Comparison of ENCODE assay signal across 9 cellular contexts in genomic region chrX:152637649-152638442, GRCh38. TPM values are rescaled to one million over a fixed set of nuclear protein-coding genes. Genes with fewer than 3 reads are reported as not detected.
DNase-seq lines count a peak whose midpoint lies in the region; ATAC-seq, FAIRE-seq and TF ChIP-seq lines count a peak whose summit lies in the region.
"Had no signal": no experiment of that assay in that cellular context is flagged by ENCODE, and none has a peak within 500 bp of the region (broad histone marks: within the 10 kb centered on the region; RNA-seq: fewer than 3 reads in every experiment).

TSS of gene GABRQ (plus strand) at chrX:152637895. CDS start at chrX:152638203, 308 bp downstream.

- H3K4me1 Mint-ChIP-seq in activated CD4-positive, alpha-beta T cell treated with anti-CD3 and anti-CD28 coated beads, Interleukin-2, amount 10 ng/mL, durations not matched to agents 24 days and 14 days: no peaks in the 10 kb centered on the region

- H3K79me2 ChIP-seq in endothelial cell of umbilical vein (ENCODE audit: control insufficient read depth, insufficient read depth, low read length): no peaks in the 10 kb centered on the region

- no peak within 1 kb of the TSS for H3K9ac ChIP-seq in endothelial cell of umbilical vein (replicated peaks; ENCODE audit: extremely low read depth, insufficient read depth, low read length)

- POLR2A ChIA-PET in endothelial cell of umbilical vein (lab: Charles Lee): no interaction called here

- DNase-seq in activated CD4-positive, alpha-beta T cell treated with anti-CD3 and anti-CD28 coated beads, Interleukin-2, amount 10 ng/mL, durations not matched to agents 24 days and 14 days: peak; percentile 62
- no peak for DNase-seq in activated CD4-positive, alpha-beta T cell treated with anti-CD3 and anti-CD28 coated beads for 4 hours
- peak; percentile 3 to 70 for DNase-seq in NCI-H526 (lab: John Stamatoyannopoulos, UW)
- peak; percentile 10 for DNase-seq in endothelial cell of umbilical vein (ENCODE audit: low read depth, low spot score)
- DNase-seq in posterior cingulate gyrus: peak in 6 of 10 donors; percentile 24 to 88 (median 53)
- DNase-seq in superior temporal gyrus (ENCODE audit: extremely low spot score): no peak
- DNase-seq in activated effector memory CD4-positive, alpha-beta T cell treated with anti-CD3 and anti-CD28 coated beads, Interleukin-2, amount 50 U/mL, for 16 hours: no peak

- no peaks in the 10 kb centered on the region for H3K4me1 ChIP-seq in endothelial cell of umbilical vein (ENCODE audit: control insufficient read depth, extremely low read depth, insufficient read depth, low read length)

- intact Hi-C loops in activated CD4-positive, alpha-beta T cell treated with anti-CD3 and anti-CD28 coated beads, Interleukin-2, amount 10 ng/mL, durations not matched to agents 24 days and 14 days (cut with micrococcal nuclease): no loop called here
- intact Hi-C loops in endothelial cell of umbilical vein (cut with micrococcal nuclease): no loop called here
- intact Hi-C loops in posterior cingulate gyrus (cut with DNase I): loop anchor here (10.0 kb wide), 1 partner anchor 1483 kb away; no protein-coding TSS in a partner anchor

- ATAC-seq in HG03571 (IDR thresholded peaks at IDR 0.05; ENCODE audit: unreplicated experiment): no peak

- H3K9me1 ChIP-seq in endothelial cell of umbilical vein (replicated peaks; ENCODE audit: control insufficient read depth, extremely low read depth, insufficient read depth, low read length): no peaks in the 10 kb centered on the region

- peaks cover 6 to 13% of the 10 kb centered on the region in 2 experiments for H3K27me3 ChIP-seq in endothelial cell of umbilical vein (ENCODE audit: control insufficient read depth in 2 of 2, insufficient read depth in 2 of 2, low read length in 2 of 2)

- no peaks in the 10 kb centered on the region for H3K36me3 Mint-ChIP-seq in activated CD4-positive, alpha-beta T cell treated with anti-CD3 and anti-CD28 coated beads, Interleukin-2, amount 10 ng/mL, durations not matched to agents 24 days and 14 days (ENCODE audit: low read depth)

- H3K4me2 ChIP-seq in endothelial cell of umbilical vein (ENCODE audit: insufficient read depth, low read length): no peak within 1 kb of the TSS

- H3K4me3 Mint-ChIP-seq in activated CD4-positive, alpha-beta T cell treated with anti-CD3 and anti-CD28 coated beads, Interleukin-2, amount 10 ng/mL, durations not matched to agents 24 days and 14 days: no peak within 1 kb of the TSS

- no peaks in the 10 kb centered on the region for H3K9me3 Mint-ChIP-seq in activated CD4-positive, alpha-beta T cell treated with anti-CD3 and anti-CD28 coated beads, Interleukin-2, amount 10 ng/mL, durations not matched to agents 24 days and 14 days

- FAIRE-seq in endothelial cell of umbilical vein (lab: Jason Lieb, UNC): no peak

- H3K36me3 ChIP-seq in endothelial cell of umbilical vein (ENCODE audit: control insufficient read depth in 2 of 2, extremely low read depth in 1 of 2, insufficient read depth in 2 of 2, low read length in 2 of 2): no peaks in the 10 kb centered on the region
- H3K36me3 ChIP-seq: thoracic aorta had no signal

- CTCF ChIA-PET in endothelial cell of umbilical vein (lab: Charles Lee): interaction anchor here (0.8 to 0.9 kb wide), 2 partner anchors 884 to 887 kb away, joined by 3 to 5 read pairs; no protein-coding TSS in a partner anchor

- H2AFZ ChIP-seq in endothelial cell of umbilical vein (ENCODE audit: low read depth, low read length): no peak within 1 kb of the TSS

- H3K27me3 Mint-ChIP-seq in activated CD4-positive, alpha-beta T cell treated with anti-CD3 and anti-CD28 coated beads, Interleukin-2, amount 10 ng/mL, durations not matched to agents 24 days and 14 days: peaks cover 30% of the 10 kb centered on the region

- no peak within 1 kb of the TSS for H3K4me3 ChIP-seq in endothelial cell of umbilical vein (replicated peaks in 1 of 3; ENCODE audit: insufficient read depth in 1 of 3, low read depth in 1 of 3, low read length in 3 of 3)
- H3K4me3 ChIP-seq: thoracic aorta had no signal

- no peak for TF ChIP-seq POLR2A in endothelial cell of umbilical vein (IDR thresholded peaks at IDR 0.05; ENCODE audit: low read depth, low read length)

- H4K20me1 ChIP-seq in endothelial cell of umbilical vein (replicated peaks; ENCODE audit: control insufficient read depth, extremely low read depth, insufficient read depth, low read length): no peaks in the 10 kb centered on the region

- no peak for TF ChIP-seq CTCF in endothelial cell of umbilical vein (IDR thresholded peaks at IDR 0.05; ENCODE audit: extremely low read depth in 1 of 2, insufficient read depth in 1 of 2, low read depth in 1 of 2, low read length in 2 of 2)

- dilution Hi-C loops in endothelial cell of umbilical vein (cut with MboI; ENCODE audit: extremely low pct_ligation_motif_present, low sequenced_read_pairs): no loop called here

- no peak within 1 kb of the TSS for H3K27ac Mint-ChIP-seq in activated CD4-positive, alpha-beta T cell treated with anti-CD3 and anti-CD28 coated beads, Interleukin-2, amount 10 ng/mL, durations not matched to agents 24 days and 14 days

- no TSS peak for BruUV-seq in endothelial cell of umbilical vein (replicated peaks; lab: Mats Ljungman, UMichigan)

- H3K9me3 ChIP-seq in endothelial cell of umbilical vein (replicated peaks; ENCODE audit: control insufficient read depth, insufficient read depth, low read length): no peaks in the 10 kb centered on the region
- H3K9me3 ChIP-seq: thoracic aorta had no signal

- no peak within 1 kb of the TSS for H3K27ac ChIP-seq in endothelial cell of umbilical vein (ENCODE audit: insufficient read depth, low read depth, low read length)
- H3K27ac ChIP-seq: thoracic aorta had no signal

TF ChIP-seq in endothelial cell of umbilical vein, 7 proteins besides CTCF, POLR2A, EP300 and RAD21:
- TF ChIP-seq MAX (IDR thresholded peaks at IDR 0.05; ENCODE audit: insufficient read depth, insufficient read length): no peak
TF ChIP-seq in endothelial cell of umbilical vein: peak in this region for 0.

RNA-seq across cellular contexts. Expression of gene GABRQ, which starts in this region (rescaled TPM):
- total RNA-seq in activated CD4-positive, alpha-beta T cell treated with anti-CD3 and anti-CD28 coated beads, Interleukin-2, amount 10 ng/mL, durations not matched to agents 24 days and 14 days: 0.05 TPM in 1 of 2 replicates, not detected in the other
- total RNA-seq in endothelial cell of umbilical vein: not detected in 2 replicates
- 0.01 and 0.02 TPM in 2 replicates for polyA plus RNA-seq in endothelial cell of umbilical vein
- polyA plus RNA-seq in endothelial cell of umbilical vein (2011; cell fraction: cytosol; rRNA removed): 0.01 and 0.03 TPM in 2 replicates
- 0.03 and 0.04 TPM in 2 replicates for polyA plus RNA-seq in endothelial cell of umbilical vein (2011; cell fraction: nucleus; rRNA removed)
- 0.09 TPM in 1 of 2 replicates, not detected in the other for polyA plus RNA-seq in endothelial cell of umbilical vein (2012)
- not detected in 2 replicates for polyA minus RNA-seq in endothelial cell of umbilical vein
- not detected for polyA minus RNA-seq in endothelial cell of umbilical vein (2011; cell fraction: cytosol; rRNA and poly(A)+ RNA removed)
- polyA minus RNA-seq in endothelial cell of umbilical vein (2011; cell fraction: nucleus; rRNA and poly(A)+ RNA removed): not detected in 2 replicates
- total RNA-seq: thoracic aorta had no signal

Comparison
In these comparisons a context has a peak if more than half of its experiments do, and no peak if none do; other contexts are left out.
1. Peak in DNase-seq in activated CD4-positive, alpha-beta T cell treated with anti-CD3 and anti-CD28 coated beads, Interleukin-2, amount 10 ng/mL, durations not matched to agents 24 days and 14 days; RNA of the gene not detected or under 1 TPM.
2. Peak in DNase-seq in endothelial cell of umbilical vein; RNA of the gene not detected or under 1 TPM.
3. DNase-seq: peak in NCI-H526 (2 of 2) and posterior cingulate gyrus (6 of 10); none in activated CD4-positive, alpha-beta T cell treated with anti-CD3 and anti-CD28 coated beads for 4 hours (0 of 2), superior temporal gyrus (single experiment) and activated effector memory CD4-positive, alpha-beta T cell treated with anti-CD3 and anti-CD28 coated beads, Interleukin-2, amount 50 U/mL, for 16 hours (single experiment).